In genomic region chr1:159996653-159997052, GRCh38 we compare ENCODE assay signal across 14 cellular contexts. TPM values are rescaled to one million over a fixed set of nuclear protein-coding genes. Genes with fewer than 3 reads are reported as not detected.
A peak's percentile ranks its signal among the peaks of the same experiment; 100 is the strongest.
DNase-seq lines count a peak whose midpoint lies in the region; ATAC-seq, FAIRE-seq and TF ChIP-seq lines count a peak whose summit lies in the region.
"Had no signal": no experiment of that assay in that cellular context is flagged by ENCODE, and none has a peak within 500 bp of the region (broad histone marks: within the 10 kb centered on the region; RNA-seq: fewer than 3 reads in every experiment).

No MANE protein-coding gene starts in this region.

- no peak for FAIRE-seq in bronchial epithelial cell (lab: Jason Lieb, UNC)
- FAIRE-seq: colon had no signal

- no peak overlapping the region for H3K4me3 ChIP-seq in bronchial epithelial cell (ENCODE audit: low read depth, low read length)
- H3K4me3 ChIP-seq: spleen had no signal

- H3K36me3 ChIP-seq in bronchial epithelial cell (ENCODE audit: control insufficient read depth, insufficient read depth, low read length), result no peaks in the 10 kb centered on the region
- H3K36me3 ChIP-seq: spleen had no signal

- DNase-seq in ACHN, result peak; percentile 94
- DNase-seq in HS-5 (ENCODE audit: low read depth), result peak; percentile 90
- peak; percentile 90 for DNase-seq in bronchial epithelial cell (ENCODE audit: low read depth)
- DNase-seq in kidney glomerular epithelial cell (lab: John Stamatoyannopoulos, UW), result peak; percentile 63
- no peak for DNase-seq in activated CD4-positive, CD25-positive, alpha-beta regulatory T cell (lab: John Stamatoyannopoulos, UW)
- no peak for DNase-seq in GM10266 (ENCODE audit: extremely low spot score)
- DNase-seq: OCI-M1; spleen; stimulated activated CD8-positive, alpha-beta memory T cell treated with anti-CD3 and anti-CD28 coated beads, Interleukin-4, amount 100 ng/mL, for 48 hours had no signal

- no peaks in the 10 kb centered on the region for H3K27me3 ChIP-seq in bronchial epithelial cell (ENCODE audit: control insufficient read depth, insufficient read depth, low read length)

- TF ChIP-seq CTCF in bronchial epithelial cell (IDR thresholded peaks at IDR 0.05; ENCODE audit: insufficient read depth, low read length, severe bottlenecking) (no peak), GM10266 (IDR thresholded peaks at IDR 0.05; ENCODE audit: control insufficient read depth, insufficient read depth, low read depth, missing control alignments) (no peak)

- in situ Hi-C loops in ACHN (cut with HindIII; ENCODE audit: low pct_ligation_motif_present, low pct_unique_long_range_greater_than_20kb, low sequenced_read_pairs), result no loop called here

- ATAC-seq in HG03460 (IDR thresholded peaks at IDR 0.05; ENCODE audit: unreplicated experiment), result no peak
- no peak for ATAC-seq in GM21423 (IDR thresholded peaks at IDR 0.05; ENCODE audit: unreplicated experiment)
- ATAC-seq: activated T-helper 17 cell treated with anti-CD3 and anti-CD28 coated beads, Interleukin-2, amount 50 U/mL, for 72 hours; WTC11 had no signal

RNA-seq across cellular contexts. Expression of gene PIGM, which starts 35.1 kb away (rescaled TPM):
- 1.9 and 2.1 TPM in 2 replicates for total RNA-seq in bronchial epithelial cell

RNA-seq across cellular contexts. Expression of gene SLAMF9, which starts 42.6 kb away (rescaled TPM):
- 10.0 and 16.6 TPM in 2 replicates for total RNA-seq in bronchial epithelial cell
- total RNA-seq: activated T-helper 17 cell treated with anti-CD3 and anti-CD28 coated beads, Interleukin-2, amount 50 U/mL, for 72 hours; WTC11 had no signal

RNA-seq across cellular contexts. Expression of gene IGSF9, which starts 51.2 kb away (rescaled TPM):
- total RNA-seq in bronchial epithelial cell, result 6.3 and 16.8 TPM in 2 replicates
- total RNA-seq: activated T-helper 17 cell treated with anti-CD3 and anti-CD28 coated beads, Interleukin-2, amount 50 U/mL, for 72 hours had no signal

Comparison
In these comparisons a context has a peak if more than half of its experiments do, and no peak if none do; other contexts are left out.
1. DNase-seq: peak in ACHN (single experiment), HS-5 (single experiment), bronchial epithelial cell (single experiment) and kidney glomerular epithelial cell (single experiment); none in activated CD4-positive, CD25-positive, alpha-beta regulatory T cell (0 of 4) and GM10266 (single experiment).